ENCODE assay signal across 16 cellular contexts in the genomic region with DNA sequence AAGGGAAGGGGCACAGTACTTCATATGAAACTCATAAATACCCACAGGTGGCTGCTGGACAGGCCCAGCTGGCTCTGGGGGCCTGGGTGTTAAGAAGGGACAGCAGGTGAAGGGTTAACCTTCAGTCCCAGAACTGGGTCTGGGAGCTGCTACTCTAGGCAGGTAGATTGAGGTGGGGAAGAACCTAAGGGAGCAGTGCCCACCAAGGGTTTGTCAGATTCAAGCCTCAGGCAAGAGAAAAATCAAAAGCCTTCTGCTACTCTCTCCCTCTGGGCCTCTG.
DNase-seq lines count a peak whose midpoint lies in the region; ATAC-seq and FAIRE-seq lines count a peak whose summit lies in the region.
"Had no signal": no experiment of that assay in that cellular context is flagged by ENCODE, and none has a peak within 500 bp of the region (broad histone marks: within the 10 kb centered on the region; RNA-seq: fewer than 3 reads in every experiment).

No MANE protein-coding gene starts in this region.

- no peak for ATAC-seq in HG03460 (IDR thresholded peaks at IDR 0.05; ENCODE audit: unreplicated experiment)

- DNase-seq in stimulated activated CD4-positive, alpha-beta T cell treated with anti-CD3 and anti-CD28 coated beads, Interleukin-15, amount 100 ng/mL, for 24 hours = peak; percentile 47
- DNase-seq in stimulated activated CD4-positive, alpha-beta T cell treated with anti-CD3 and anti-CD28 coated beads, Interleukin-4, amount 100 ng/mL, for 4 hours = no peak
- DNase-seq in RCC 7860 (ENCODE audit: low spot score) = peak; percentile 10
- DNase-seq in epithelial cell of prostate (ENCODE audit: low read depth, low spot score) = no peak
- no peak for DNase-seq in DMS153 treated with DMSO at 0.1 percent for 48 hours (lab: John Stamatoyannopoulos, UW; ENCODE audit: unreplicated experiment)
- DNase-seq in activated gamma-delta T cell treated with Interleukin-2 at 50 U/mL for 16 hours = no peak
- DNase-seq in activated CD4-positive, alpha-beta T cell treated with anti-CD3 and anti-CD28 coated beads, Interleukin-2, amount 50 U/mL, for 48 hours = no peak
- DNase-seq: activated naive CD8-positive, alpha-beta T cell treated with anti-CD3 and anti-CD28 coated beads, Interleukin-2, amount 10 ng/mL, durations not matched to agents 7 days and 5 days; C1 segment of cervical spinal cord; left colon; NCI-H2107; OCI-M1; T-helper 1 cell had no signal

- H3K27ac ChIP-seq in epithelial cell of prostate = peak overlapping the region; percentile 94
- H3K27ac ChIP-seq: right atrium auricular region had no signal

- no peak for FAIRE-seq in RCC 7860 (lab: Jason Lieb, UNC)
- FAIRE-seq: G401.6 had no signal

Comparison
In these comparisons a context has a peak if more than half of its experiments do, and no peak if none do; other contexts are left out.
1. DNase-seq: peak in stimulated activated CD4-positive, alpha-beta T cell treated with anti-CD3 and anti-CD28 coated beads, Interleukin-15, amount 100 ng/mL, for 24 hours (single experiment) and RCC 7860 (single experiment); none in stimulated activated CD4-positive, alpha-beta T cell treated with anti-CD3 and anti-CD28 coated beads, Interleukin-4, amount 100 ng/mL, for 4 hours (0 of 2), epithelial cell of prostate (single experiment), DMS153 treated with DMSO at 0.1 percent for 48 hours (single experiment), activated gamma-delta T cell treated with Interleukin-2 at 50 U/mL for 16 hours (single experiment) and activated CD4-positive, alpha-beta T cell treated with anti-CD3 and anti-CD28 coated beads, Interleukin-2, amount 50 U/mL, for 48 hours (0 of 2).